In the genomic region with DNA sequence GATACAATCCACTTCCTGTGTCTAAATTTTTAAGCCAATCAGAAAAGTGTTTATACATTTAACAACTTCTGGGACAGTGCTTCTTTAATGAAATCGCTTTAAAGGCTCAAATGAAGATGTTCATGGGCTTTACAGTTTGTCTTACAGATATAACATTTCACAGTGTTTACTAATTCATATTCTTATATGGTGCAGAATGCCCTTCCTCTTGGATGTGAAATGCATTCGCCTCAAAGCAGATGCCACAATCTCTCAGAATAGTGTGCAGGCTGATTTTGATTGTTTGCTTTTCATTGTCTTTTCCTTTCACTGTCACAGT, we compare ENCODE assay signal across 8 cellular contexts.
DNase-seq lines count a peak whose midpoint lies in the region; ATAC-seq and TF ChIP-seq lines count a peak whose summit lies in the region.

No MANE protein-coding gene starts in this region.

- peak overlapping the region; percentile 76 for H3K27ac ChIP-seq in parathyroid adenoma

- H3K27me3 ChIP-seq in GM06990 (replicated peaks; ENCODE audit: control insufficient read depth, insufficient read depth, low read length) (no peaks in the 10 kb centered on the region), endocrine pancreas (ENCODE audit: control insufficient read depth, insufficient read depth, low read length) (no peaks in the 10 kb centered on the region), parathyroid adenoma (ENCODE audit: control insufficient read depth, insufficient read depth, low read length) (no peaks in the 10 kb centered on the region)

- intact Hi-C loops in head of caudate nucleus (cut with DNase I), result loop anchor here (5.0 kb wide), 1 partner anchor 125 kb away; no protein-coding TSS in a partner anchor

- H3K79me2 ChIP-seq in parathyroid adenoma, result peaks cover 14% of the 10 kb centered on the region

- peak overlapping the region; percentile 72 for H3K4me2 ChIP-seq in parathyroid adenoma (ENCODE audit: low read length)

- no peaks in the 10 kb centered on the region for H3K4me1 ChIP-seq in endocrine pancreas (ENCODE audit: control insufficient read depth, insufficient read depth, low read length)
- peaks cover 9% of the 10 kb centered on the region for H3K4me1 ChIP-seq in parathyroid adenoma

- no peak for TF ChIP-seq CTCF in GM06990 (IDR thresholded peaks at IDR 0.05; ENCODE audit: insufficient read depth, low read length, poor library complexity, severe bottlenecking)
- no peak for TF ChIP-seq CTCF in parathyroid adenoma (IDR thresholded peaks at IDR 0.05)

- no peak for ATAC-seq in HG02970 (IDR thresholded peaks at IDR 0.05; ENCODE audit: low FRiP score, unreplicated experiment)

- H2AFZ ChIP-seq in parathyroid adenoma, result no peak overlapping the region

- H3K4me3 ChIP-seq in GM06990 (replicated peaks; ENCODE audit: low read depth, low read length) (peak overlapping the region; percentile 62), endocrine pancreas (ENCODE audit: control insufficient read depth, insufficient read depth, low read length) (peak overlapping the region; percentile 94), parathyroid adenoma (ENCODE audit: low read depth, low read length) (peak overlapping the region; percentile 75)

- H3K36me3 ChIP-seq in GM06990 (ENCODE audit: control insufficient read depth, insufficient read depth, low read length) (no peaks in the 10 kb centered on the region), endocrine pancreas (ENCODE audit: control insufficient read depth, insufficient read depth, low read length) (no peaks in the 10 kb centered on the region), parathyroid adenoma (ENCODE audit: control insufficient read depth, insufficient read depth, low read length) (no peaks in the 10 kb centered on the region)

- H3K9ac ChIP-seq in endocrine pancreas (ENCODE audit: control insufficient read depth, insufficient read depth, low read length), result no peak overlapping the region
- H3K9ac ChIP-seq in parathyroid adenoma, result no peak overlapping the region

- DNase-seq in GM06990 (ENCODE audit: extremely low read depth, insufficient read length) (no peak), NCI-H69 (lab: John Stamatoyannopoulos, UW) (peak; percentile 58), dedifferentiated amniotic fluid mesenchymal stem cell (ENCODE audit: extremely low spot score) (no peak), head of caudate nucleus (no peak), HPDE6-E6E7 (ENCODE audit: extremely low spot score) (no peak)

- H3K9me3 ChIP-seq in endocrine pancreas (ENCODE audit: control insufficient read depth, low read length) (no peaks in the 10 kb centered on the region), parathyroid adenoma (ENCODE audit: control insufficient read depth, low read length) (no peaks in the 10 kb centered on the region)
